21 cellular contexts compared by ENCODE assay signal in genomic region chr10:35855155-35855947, GRCh38.
"Had no signal": no experiment of that assay in that cellular context is flagged by ENCODE, and none has a peak within 500 bp of the region (broad histone marks: within the 10 kb centered on the region; RNA-seq: fewer than 3 reads in every experiment).

No MANE protein-coding gene starts in this region.

- H3K9me3 ChIP-seq: body of pancreas had no signal

- DNase-seq: activated CD4-positive, alpha-beta T cell treated with anti-CD3 and anti-CD28 coated beads for 4 hours; activated CD4-positive, alpha-beta T cell treated with anti-CD3 and anti-CD28 coated beads, Interleukin-2, amount 50 U/mL, for 4 hours; activated naive CD4-positive, alpha-beta T cell; activated T-cell treated with anti-CD3 and anti-CD28 coated beads for 4 hours; activated T-cell treated with anti-CD3 and anti-CD28 coated beads, Interleukin-2, amount 50 U/mL, for 72 hours; anterior cingulate cortex; body of pancreas; caudate nucleus; cortex of kidney; endodermal cell; head of caudate nucleus; hippocampal formation; left cardiac atrium; left ventricle myocardium superior; posterior cingulate gyrus; right cardiac atrium; stimulated activated CD4-positive, alpha-beta T cell treated with anti-CD3 and anti-CD28 coated beads, Interleukin-15, amount 100 ng/mL, for 24 hours; stimulated activated CD4-positive, alpha-beta T cell treated with anti-CD3 and anti-CD28 coated beads, Interleukin-2, amount 100 ng/mL, for 24 hours; stimulated activated naive CD4-positive, alpha-beta T cell treated with Interleukin-2 at 50 U/mL for 16 hours had no signal

- ATAC-seq: activated naive CD4-positive, alpha-beta T cell treated with anti-CD3 and anti-CD28 coated beads, Interleukin-2, amount 50 U/mL, for 72 hours; activated T-cell treated with anti-CD3 and anti-CD28 coated beads, Interleukin-2, amount 50 U/mL, for 72 hours; body of pancreas; left cardiac atrium; left ventricle myocardium superior; right cardiac atrium had no signal

- H3K4me1 ChIP-seq: body of pancreas, tibial nerve had no signal

- H3K27ac ChIP-seq: body of pancreas, tibial nerve had no signal

- H3K27me3 ChIP-seq: body of pancreas, tibial nerve had no signal

- H3K4me3 ChIP-seq: body of pancreas, tibial nerve had no signal

- H3K36me3 ChIP-seq: tibial nerve had no signal
